Comparison of ENCODE assay signal across 8 cellular contexts in the genomic region with DNA sequence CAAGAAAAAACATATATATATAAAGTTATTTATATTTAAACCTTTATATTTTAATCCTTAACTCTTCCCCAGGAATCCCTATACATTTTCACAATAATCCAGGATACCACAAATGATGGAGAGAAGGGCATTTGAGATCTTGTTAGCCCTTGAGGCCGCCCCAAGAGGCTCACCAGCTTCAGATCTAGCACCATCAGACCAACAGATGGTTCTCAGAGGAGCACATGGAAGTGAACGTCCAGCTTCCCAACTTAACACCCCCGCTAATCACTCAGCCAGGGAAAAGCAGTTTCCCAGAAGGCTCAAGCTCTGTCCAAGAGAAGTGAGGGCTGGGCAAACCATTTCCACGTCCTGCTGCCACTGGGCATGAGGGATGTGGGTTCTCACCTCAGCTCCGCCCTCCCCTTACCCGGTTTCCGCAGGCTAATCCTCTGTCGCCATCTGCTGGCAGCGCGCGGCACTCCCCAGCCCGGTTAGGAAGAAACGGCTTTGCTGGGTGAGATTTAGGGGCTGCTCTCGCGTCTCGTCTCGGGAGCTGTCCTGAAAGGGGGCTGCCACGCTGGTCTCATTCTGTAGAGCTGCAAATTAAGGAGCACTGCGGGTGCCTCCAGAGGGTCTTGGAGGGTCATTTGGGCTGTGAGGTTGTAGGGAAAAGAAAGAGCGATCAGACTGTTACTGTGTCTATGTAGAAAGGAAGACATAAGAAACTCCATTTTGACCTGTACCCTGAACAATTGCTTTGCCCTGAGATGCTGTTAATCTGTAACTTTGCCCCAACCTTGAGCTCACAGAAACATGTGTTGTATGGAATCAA. TPM values are rescaled to one million over a fixed set of nuclear protein-coding genes. Genes with fewer than 3 reads are reported as not detected.
DNase-seq lines count a peak whose midpoint lies in the region; ATAC-seq and TF ChIP-seq lines count a peak whose summit lies in the region.

No MANE protein-coding gene starts in this region.

- H3K4me1 ChIP-seq in SJCRH30 (no peaks in the 10 kb centered on the region), ovary (ENCODE audit: insufficient read depth) (no peaks in the 10 kb centered on the region), thoracic aorta (ENCODE audit: control insufficient read depth in 1 of 2, low read depth in 2 of 2) (no peaks in the 10 kb centered on the region)

- H3K27ac ChIP-seq in KOPT-K1 (ENCODE audit: low read depth, low read length, poor library complexity, severe bottlenecking): peak overlapping the region; percentile 37
- H3K27ac ChIP-seq in SJCRH30: no peak overlapping the region
- no peak overlapping the region for H3K27ac ChIP-seq in ovary
- H3K27ac ChIP-seq in thoracic aorta: no peak overlapping the region

- H3K36me3 ChIP-seq in KOPT-K1 (ENCODE audit: insufficient read depth, low read length) (peaks cover 59% of the 10 kb centered on the region), SJCRH30 (no peaks in the 10 kb centered on the region; the same call in 1 of the 2 replicates), ovary (no peaks in the 10 kb centered on the region), thoracic aorta (peaks cover 5% of the 10 kb centered on the region)

- TF ChIP-seq EP300 in ovary (IDR thresholded peaks at IDR 0.05): no peak

- peak; percentile 97 for ATAC-seq in GM21825 (IDR thresholded peaks at IDR 0.05; ENCODE audit: unreplicated experiment)
- peak; percentile 66 for ATAC-seq in thoracic aorta (ENCODE audit: insufficient number of reproducible peaks, low FRiP score, low read depth)

- intact Hi-C loops in ovary (cut with DNase I): loop anchor here in 1 of 4 donors (10.0 kb wide), 1 partner anchor 481 kb away; no protein-coding TSS in a partner anchor

- TF ChIP-seq CTCF in ovary (IDR thresholded peaks at IDR 0.05): peak; percentile 75 to 89 (median 77)
- TF ChIP-seq CTCF in thoracic aorta (IDR thresholded peaks at IDR 0.05): peak; percentile 89

- H3K4me3 ChIP-seq in SJCRH30: peak overlapping the region; percentile 20
- H3K4me3 ChIP-seq in ovary: no peak overlapping the region
- H3K4me3 ChIP-seq in thoracic aorta: peak overlapping the region; percentile 29

- peak; percentile 77 for DNase-seq in EH (ENCODE audit: low read depth)
- DNase-seq in SJCRH30: peak; percentile 77 to 83
- peak; percentile 65 for DNase-seq in activated gamma-delta T cell (lab: John Stamatoyannopoulos, UW)
- peak; percentile 87 for DNase-seq in germinal center (ENCODE audit: low spot score)
- DNase-seq in ovary: peak; percentile 68 to 86 (median 79)
- DNase-seq in thoracic aorta (ENCODE audit: low spot score): peak; percentile 40

- TF ChIP-seq POLR2A in ovary (IDR thresholded peaks at IDR 0.05): no peak

- H3K27me3 ChIP-seq in SJCRH30: no peaks in the 10 kb centered on the region
- no peaks in the 10 kb centered on the region for H3K27me3 ChIP-seq in ovary
- H3K27me3 ChIP-seq in thoracic aorta (replicated peaks; ENCODE audit: insufficient read depth): no peaks in the 10 kb centered on the region

- peaks cover 26% of the 10 kb centered on the region for H3K9me3 ChIP-seq in KOPT-K1 (ENCODE audit: insufficient read depth, low read length, poor library complexity, severe bottlenecking)
- peaks cover 8% of the 10 kb centered on the region; the same call in 1 of the 2 replicates for H3K9me3 ChIP-seq in SJCRH30 (replicated peaks)
- peaks cover 0 to 6% of the 10 kb centered on the region in 2 donors for H3K9me3 ChIP-seq in ovary
- no peaks in the 10 kb centered on the region for H3K9me3 ChIP-seq in thoracic aorta

- 14 to 16% (median 15%) methylated on average over 17 to 20 of the region's 20 CpGs for WGBS in ovary, 3 donors

RNA-seq across cellular contexts. Expression of a gene that starts 6.8 kb away (rescaled TPM):
- total RNA-seq in SJCRH30 (2014; rRNA removed; shearing (Covaris generic)): 19.8 and 25.5 TPM in 2 replicates
- 10 to 100 TPM; 17.5 to 26.5 (median 20.4) TPM for total RNA-seq in ovary
- 10 to 100 TPM; 10.6 to 22.1 TPM for polyA plus RNA-seq in ovary
- 10 to 100 TPM; 23.6 to 35.6 TPM for total RNA-seq in thoracic aorta

RNA-seq across cellular contexts. Expression of a gene that starts 28.8 kb away (rescaled TPM):
- 58.3 and 69.9 TPM in 2 replicates for total RNA-seq in SJCRH30 (2014; rRNA removed; shearing (Covaris generic))
- total RNA-seq in ovary (1 to 10 TPM in 1 of 7 donors, under 1 TPM in 4, not detected in 2; 0.12 to 1.9 (median 0.18) TPM), thoracic aorta (1 to 10 TPM in 1 of 2 donors, not detected in 1; 2.1 TPM)
- polyA plus RNA-seq in ovary: under 1 TPM; 0.13 to 0.25 TPM

RNA-seq across cellular contexts. Expression of a gene that starts 36.1 kb away (rescaled TPM):
- total RNA-seq in SJCRH30 (2014; rRNA removed; shearing (Covaris generic)): 26.3 and 26.7 TPM in 2 replicates
- 10 to 100 TPM in 6 of 7 donors, 1 to 10 TPM in 1; 6.1 to 20.3 (median 16.8) TPM for total RNA-seq in ovary
- 10 to 100 TPM; 18.5 to 21.5 TPM for polyA plus RNA-seq in ovary
- total RNA-seq in thoracic aorta: 1 to 10 TPM; 4.7 to 8.8 TPM

RNA-seq across cellular contexts. Expression of a gene that starts 49.7 kb away (rescaled TPM):
- total RNA-seq in SJCRH30 (2014; rRNA removed; shearing (Covaris generic)): 0.24 and 0.28 TPM in 2 replicates
- total RNA-seq in ovary: not detected
- not detected for polyA plus RNA-seq in ovary
- not detected for total RNA-seq in thoracic aorta

Comparison
In these comparisons a context has a peak if more than half of its experiments do, and no peak if none do; other contexts are left out.
1. RNA of a gene that starts 28.8 kb away (total RNA-seq): 58.3 to 69.9 TPM in SJCRH30; 2.1 TPM in thoracic aorta and 0.12 to 1.9 TPM in ovary; every median in the first group is over 10 times any median in the second.
2. Peak in every context shown above with its lines, with median percentiles within 50 percentile points of each other: DNase-seq.